ENCODE assay signal across 17 cellular contexts in the genomic region with DNA sequence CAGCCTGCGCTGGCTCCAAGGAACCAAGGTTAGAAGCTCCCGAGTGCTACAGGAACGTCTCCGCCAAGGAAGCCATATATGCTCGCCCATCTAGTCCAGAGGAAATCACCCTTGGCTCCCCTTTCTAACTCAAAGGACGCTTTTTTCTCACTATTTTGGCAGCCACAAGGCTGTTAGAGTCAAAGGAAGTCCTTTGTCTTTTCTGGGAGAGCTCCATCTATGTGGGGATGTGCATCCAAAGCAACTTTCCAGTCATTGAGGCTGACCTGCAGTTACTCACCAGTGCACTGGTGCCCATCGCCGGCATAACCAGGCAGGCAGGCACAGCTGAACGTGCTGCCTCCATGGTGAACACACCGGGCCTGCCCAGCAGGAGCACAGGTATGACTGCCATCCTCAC. TPM values are rescaled to one million over a fixed set of nuclear protein-coding genes. Genes with fewer than 3 reads are reported as not detected.
DNase-seq lines count a peak whose midpoint lies in the region; ATAC-seq and TF ChIP-seq lines count a peak whose summit lies in the region.
"Had no signal": no experiment of that assay in that cellular context is flagged by ENCODE, and none has a peak within 500 bp of the region (broad histone marks: within the 10 kb centered on the region; RNA-seq: fewer than 3 reads in every experiment).

No MANE protein-coding gene starts in this region.

- H3K4me1 ChIP-seq in ACC112 (ENCODE audit: control insufficient read depth, insufficient read depth, low read length, unreplicated experiment) (peaks cover 72% of the 10 kb centered on the region), GM23338 (ENCODE audit: insufficient read depth) (peaks cover 6% of the 10 kb centered on the region)

- H3K27me3 ChIP-seq in ACC112 (ENCODE audit: insufficient read depth, low read length) (no peaks in the 10 kb centered on the region), GM23338 (ENCODE audit: insufficient read depth) (no peaks in the 10 kb centered on the region)
- H3K27me3 ChIP-seq: BLaER1 had no signal

- H3K4me3 Mint-ChIP-seq in GM23338, result no peak overlapping the region
- H3K4me3 Mint-ChIP-seq: CD8-positive, alpha-beta memory T cell had no signal

- H3K27ac ChIP-seq in ACC112 (ENCODE audit: low read depth, low read length) (peak overlapping the region; percentile 93), GM23338 (ENCODE audit: low read depth) (no peak overlapping the region)
- H3K27ac ChIP-seq: BLaER1, RWPE1 had no signal

- H3K4me3 ChIP-seq in ACC112 (ENCODE audit: low read depth, low read length) (no peak overlapping the region), GM23338 (no peak overlapping the region)
- H3K4me3 ChIP-seq: BLaER1 had no signal

- peaks cover 7% of the 10 kb centered on the region for H3K79me2 ChIP-seq in ACC112 (ENCODE audit: control insufficient read depth, insufficient read depth, low read length, unreplicated experiment)
- no peaks in the 10 kb centered on the region for H3K79me2 ChIP-seq in GM23338 (replicated peaks; ENCODE audit: insufficient read depth)

- ATAC-seq in GM23338 (no peak), GM21367 (IDR thresholded peaks at IDR 0.05; ENCODE audit: unreplicated experiment) (no peak), HG03432 (IDR thresholded peaks at IDR 0.05; ENCODE audit: unreplicated experiment) (no peak)

- no peak overlapping the region for H2AFZ ChIP-seq in ACC112 (ENCODE audit: low read length, unreplicated experiment)
- peak overlapping the region; percentile 80; the same call in 1 of the 2 replicates for H2AFZ ChIP-seq in GM23338

- no peaks in the 10 kb centered on the region; the same call in 1 of the 3 replicates for H3K36me3 Mint-ChIP-seq in GM23338 (ENCODE audit: low read depth)
- H3K36me3 Mint-ChIP-seq: CD8-positive, alpha-beta memory T cell had no signal

- no peaks in the 10 kb centered on the region for H3F3A ChIP-seq in GM23338 (replicated peaks; ENCODE audit: low read depth)

- 0 out of 2 replicates have a peak, but pooled peaks cover 8% of the 10 kb centered on the region for H3K9me2 ChIP-seq in GM23338 (ENCODE audit: insufficient read depth)

- H3K4me2 ChIP-seq in GM23338, result no peak overlapping the region
- H3K4me2 ChIP-seq: BLaER1 had no signal

- H3K27ac Mint-ChIP-seq in GM23338, result no peak overlapping the region
- H3K27ac Mint-ChIP-seq: CD8-positive, alpha-beta memory T cell had no signal

- peaks cover 7% of the 10 kb centered on the region; the same call in 1 of the 3 replicates for H3K9me3 Mint-ChIP-seq in GM23338

- peaks cover 10% of the 10 kb centered on the region for H3K4me1 Mint-ChIP-seq in GM23338

- DNase-seq in GM23338 (ENCODE audit: low spot score) (no peak), hippocampal formation (lab: John Stamatoyannopoulos, UW) (peak; percentile 25 to 57), occipital lobe (lab: John Stamatoyannopoulos, UW) (peak; percentile 30), NCI-H2107 treated with DMSO at 0.1 percent for 48 hours (lab: John Stamatoyannopoulos, UW; ENCODE audit: unreplicated experiment) (no peak), SIG-M5 (lab: John Stamatoyannopoulos, UW) (no peak)
- DNase-seq: CD8-positive, alpha-beta memory T cell; GF-D8; H7; NCI-H1048; NCI-H146; NCI-H69; NK-92 treated with Interleukin-12 subunit alpha and Interleukin-12 subunit beta, amount 100 ng/mL, for 24 hours had no signal

- H3K27me3 Mint-ChIP-seq in GM23338 (ENCODE audit: insufficient read depth, low read depth, poor library complexity), result peaks cover 4% of the 10 kb centered on the region

- no peaks in the 10 kb centered on the region for H4K20me1 ChIP-seq in GM23338 (replicated peaks; ENCODE audit: insufficient read depth)
- H4K20me1 ChIP-seq: BLaER1 had no signal

- peaks cover 42% of the 10 kb centered on the region for H3K36me3 ChIP-seq in ACC112 (ENCODE audit: insufficient read depth, low read length)
- H3K36me3 ChIP-seq in GM23338 (ENCODE audit: insufficient read depth), result no peaks in the 10 kb centered on the region

- no peak for TF ChIP-seq CTCF in GM23338 (conservative IDR thresholded peaks at IDR 0.05; ENCODE audit: low read depth in 2 of 2)

TF ChIP-seq in GM23338, 12 proteins besides CTCF, POLR2A, EP300 and RAD21:
- TF ChIP-seq NANOG (IDR thresholded peaks at IDR 0.05; ENCODE audit: borderline replicate concordance), result no peak
- no peak for TF ChIP-seq POLR2AphosphoS5 (IDR thresholded peaks at IDR 0.05; ENCODE audit: low read depth)
- TF ChIP-seq JUNB (IDR thresholded peaks at IDR 0.05; ENCODE audit: unreplicated experiment), result no peak
- no peak for TF ChIP-seq STAT1 (IDR thresholded peaks at IDR 0.05; ENCODE audit: unreplicated experiment)
- no peak for TF ChIP-seq ZNF114 (CRISPR knock-in tag; IDR thresholded peaks at IDR 0.05)
- no peak for TF ChIP-seq CREB1 (CRISPR knock-in tag; IDR thresholded peaks at IDR 0.05; ENCODE audit: low read depth)
- TF ChIP-seq, protein P1, sequence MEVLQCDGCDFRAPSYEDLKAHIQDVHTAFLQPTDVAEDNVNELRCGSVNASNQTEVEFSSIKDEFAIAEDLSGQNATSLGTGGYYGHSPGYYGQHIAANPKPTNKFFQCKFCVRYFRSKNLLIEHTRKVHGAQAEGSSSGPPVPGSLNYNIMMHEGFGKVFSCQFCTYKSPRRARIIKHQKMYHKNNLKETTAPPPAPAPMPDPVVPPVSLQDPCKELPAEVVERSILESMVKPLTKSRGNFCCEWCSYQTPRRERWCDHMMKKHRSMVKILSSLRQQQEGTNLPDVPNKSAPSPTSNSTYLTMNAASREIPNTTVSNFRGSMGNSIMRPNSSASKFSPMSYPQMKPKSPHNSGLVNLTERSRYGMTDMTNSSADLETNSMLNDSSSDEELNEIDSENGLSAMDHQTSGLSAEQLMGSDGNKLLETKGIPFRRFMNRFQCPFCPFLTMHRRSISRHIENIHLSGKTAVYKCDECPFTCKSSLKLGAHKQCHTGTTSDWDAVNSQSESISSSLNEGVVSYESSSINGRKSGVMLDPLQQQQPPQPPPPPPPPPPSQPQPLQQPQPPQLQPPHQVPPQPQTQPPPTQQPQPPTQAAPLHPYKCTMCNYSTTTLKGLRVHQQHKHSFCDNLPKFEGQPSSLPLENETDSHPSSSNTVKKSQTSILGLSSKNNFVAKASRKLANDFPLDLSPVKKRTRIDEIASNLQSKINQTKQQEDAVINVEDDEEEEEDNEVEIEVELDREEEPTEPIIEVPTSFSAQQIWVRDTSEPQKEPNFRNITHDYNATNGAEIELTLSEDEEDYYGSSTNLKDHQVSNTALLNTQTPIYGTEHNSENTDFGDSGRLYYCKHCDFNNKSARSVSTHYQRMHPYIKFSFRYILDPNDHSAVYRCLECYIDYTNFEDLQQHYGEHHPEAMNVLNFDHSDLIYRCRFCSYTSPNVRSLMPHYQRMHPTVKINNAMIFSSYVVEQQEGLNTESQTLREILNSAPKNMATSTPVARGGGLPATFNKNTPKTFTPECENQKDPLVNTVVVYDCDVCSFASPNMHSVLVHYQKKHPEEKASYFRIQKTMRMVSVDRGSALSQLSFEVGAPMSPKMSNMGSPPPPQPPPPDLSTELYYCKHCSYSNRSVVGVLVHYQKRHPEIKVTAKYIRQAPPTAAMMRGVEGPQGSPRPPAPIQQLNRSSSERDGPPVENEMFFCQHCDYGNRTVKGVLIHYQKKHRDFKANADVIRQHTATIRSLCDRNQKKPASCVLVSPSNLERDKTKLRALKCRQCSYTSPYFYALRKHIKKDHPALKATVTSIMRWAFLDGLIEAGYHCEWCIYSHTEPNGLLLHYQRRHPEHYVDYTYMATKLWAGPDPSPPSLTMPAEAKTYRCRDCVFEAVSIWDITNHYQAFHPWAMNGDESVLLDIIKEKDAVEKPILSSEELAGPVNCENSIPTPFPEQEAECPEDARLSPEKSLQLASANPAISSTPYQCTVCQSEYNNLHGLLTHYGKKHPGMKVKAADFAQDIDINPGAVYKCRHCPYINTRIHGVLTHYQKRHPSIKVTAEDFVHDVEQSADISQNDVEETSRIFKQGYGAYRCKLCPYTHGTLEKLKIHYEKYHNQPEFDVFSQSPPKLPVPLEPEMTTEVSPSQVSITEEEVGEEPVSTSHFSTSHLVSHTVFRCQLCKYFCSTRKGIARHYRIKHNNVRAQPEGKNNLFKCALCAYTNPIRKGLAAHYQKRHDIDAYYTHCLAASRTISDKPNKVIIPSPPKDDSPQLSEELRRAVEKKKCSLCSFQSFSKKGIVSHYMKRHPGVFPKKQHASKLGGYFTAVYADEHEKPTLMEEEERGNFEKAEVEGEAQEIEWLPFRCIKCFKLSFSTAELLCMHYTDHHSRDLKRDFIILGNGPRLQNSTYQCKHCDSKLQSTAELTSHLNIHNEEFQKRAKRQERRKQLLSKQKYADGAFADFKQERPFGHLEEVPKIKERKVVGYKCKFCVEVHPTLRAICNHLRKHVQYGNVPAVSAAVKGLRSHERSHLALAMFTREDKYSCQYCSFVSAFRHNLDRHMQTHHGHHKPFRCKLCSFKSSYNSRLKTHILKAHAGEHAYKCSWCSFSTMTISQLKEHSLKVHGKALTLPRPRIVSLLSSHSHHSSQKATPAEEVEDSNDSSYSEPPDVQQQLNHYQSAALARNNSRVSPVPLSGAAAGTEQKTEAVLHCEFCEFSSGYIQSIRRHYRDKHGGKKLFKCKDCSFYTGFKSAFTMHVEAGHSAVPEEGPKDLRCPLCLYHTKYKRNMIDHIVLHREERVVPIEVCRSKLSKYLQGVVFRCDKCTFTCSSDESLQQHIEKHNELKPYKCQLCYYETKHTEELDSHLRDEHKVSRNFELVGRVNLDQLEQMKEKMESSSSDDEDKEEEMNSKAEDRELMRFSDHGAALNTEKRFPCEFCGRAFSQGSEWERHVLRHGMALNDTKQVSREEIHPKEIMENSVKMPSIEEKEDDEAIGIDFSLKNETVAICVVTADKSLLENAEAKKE (CRISPR knock-in tag; IDR thresholded peaks at IDR 0.05), result no peak
- TF ChIP-seq ZNF331 (CRISPR knock-in tag; IDR thresholded peaks at IDR 0.05; ENCODE audit: low read depth), result no peak

RNA-seq across cellular contexts. Expression of gene RTRAF, which starts 37.6 kb away (rescaled TPM):
- total RNA-seq in GM23338 (2014; rRNA removed; shearing (Covaris generic)), result 150 and 184 TPM in 2 replicates
- 715 and 729 TPM in 2 replicates for polyA plus RNA-seq in GM23338 (2016; fragmentation: Nextera tagmentation; extraction: Ambion mirVana)
- total RNA-seq in occipital lobe, result 52.1 TPM

RNA-seq across cellular contexts. Expression of gene NID2, which starts 41.9 kb away (rescaled TPM):
- 7.1 and 10.4 TPM in 2 replicates for total RNA-seq in GM23338 (2014; rRNA removed; shearing (Covaris generic))
- 2.7 and 4.3 TPM in 2 replicates for polyA plus RNA-seq in GM23338 (2016; fragmentation: Nextera tagmentation; extraction: Ambion mirVana)
- total RNA-seq in occipital lobe, result 8.9 TPM
- total RNA-seq: CD8-positive, alpha-beta memory T cell had no signal

Comparison
In these comparisons a context has a peak if more than half of its experiments do, and no peak if none do; other contexts are left out.
1. DNase-seq: peak in hippocampal formation (2 of 2) and occipital lobe (single experiment); none in GM23338 (single experiment), NCI-H2107 treated with DMSO at 0.1 percent for 48 hours (single experiment) and SIG-M5 (single experiment).